In the genomic region with DNA sequence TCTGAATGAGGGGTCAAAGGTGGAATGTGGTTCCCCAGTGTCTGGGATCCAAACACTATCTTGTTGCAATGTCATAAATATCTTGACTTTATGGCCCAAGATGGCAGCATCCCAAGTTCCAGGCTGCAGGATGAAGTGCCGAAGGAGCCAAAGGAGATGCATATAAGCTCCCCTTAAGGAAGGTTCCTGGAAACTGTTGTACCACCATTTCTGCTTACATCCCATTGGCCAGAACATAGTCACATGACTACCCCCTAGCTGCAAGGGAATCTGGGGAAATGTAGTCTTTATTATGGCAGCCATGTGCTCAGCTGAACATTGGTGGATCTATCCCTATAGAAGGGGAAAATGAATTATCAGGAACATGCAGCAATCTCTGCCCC, we compare ENCODE assay signal across 9 cellular contexts. TPM values are rescaled to one million over a fixed set of nuclear protein-coding genes. Genes with fewer than 3 reads are reported as not detected.
DNase-seq lines count a peak whose midpoint lies in the region; ATAC-seq and TF ChIP-seq lines count a peak whose summit lies in the region.
"Had no signal": no experiment of that assay in that cellular context is flagged by ENCODE, and none has a peak within 500 bp of the region (broad histone marks: within the 10 kb centered on the region; RNA-seq: fewer than 3 reads in every experiment).

No MANE protein-coding gene starts in this region.

- H3K4me3 Mint-ChIP-seq in nephron progenitor cell: no peak overlapping the region
- H3K4me3 Mint-ChIP-seq: stimulated activated naive CD8-positive, alpha-beta T cell treated with anti-CD3 and anti-CD28 coated beads, Interleukin-15, Interleukin-2, amounts not matched to agents 100 ng/mL and 50 ng/mL, for 24 hours had no signal

- ATAC-seq in GM18909 (IDR thresholded peaks at IDR 0.05; ENCODE audit: poor library complexity, unreplicated experiment) (peak; percentile 16), GM18873 (IDR thresholded peaks at IDR 0.05; ENCODE audit: low FRiP score, unreplicated experiment) (no peak), HG03159 (IDR thresholded peaks at IDR 0.05; ENCODE audit: unreplicated experiment) (no peak)

- H3K4me1 Mint-ChIP-seq in nephron progenitor cell: peaks cover 74% of the 10 kb centered on the region

- peak; percentile 42 for DNase-seq in A172 (ENCODE audit: low spot score)
- peak; percentile 86 for DNase-seq in MV-4-11 (lab: John Stamatoyannopoulos, UW)
- DNase-seq in dermis blood vessel endothelial cell: peak; percentile 50
- no peak for DNase-seq in nephron progenitor cell
- no peak for DNase-seq in activated CD4-positive, CD25-positive, alpha-beta regulatory T cell treated with anti-CD3 and anti-CD28 coated beads, Interleukin-2, amount 50 U/mL, for 72 hours

- H3K9me3 Mint-ChIP-seq in nephron progenitor cell: peaks cover 20% of the 10 kb centered on the region
- H3K9me3 Mint-ChIP-seq: stimulated activated naive CD8-positive, alpha-beta T cell treated with anti-CD3 and anti-CD28 coated beads, Interleukin-15, Interleukin-2, amounts not matched to agents 100 ng/mL and 50 ng/mL, for 24 hours had no signal

- no peak for TF ChIP-seq CTCF in nephron progenitor cell (IDR thresholded peaks at IDR 0.05)

- no peak overlapping the region for H3K27ac Mint-ChIP-seq in nephron progenitor cell
- H3K27ac Mint-ChIP-seq: stimulated activated naive CD8-positive, alpha-beta T cell treated with anti-CD3 and anti-CD28 coated beads, Interleukin-15, Interleukin-2, amounts not matched to agents 100 ng/mL and 50 ng/mL, for 24 hours had no signal

- peaks cover 5% of the 10 kb centered on the region for H3K36me3 Mint-ChIP-seq in nephron progenitor cell (ENCODE audit: low read depth)

- H3K27me3 Mint-ChIP-seq in nephron progenitor cell (ENCODE audit: low read depth, poor library complexity): peaks cover 7% of the 10 kb centered on the region
- H3K27me3 Mint-ChIP-seq: stimulated activated naive CD8-positive, alpha-beta T cell treated with anti-CD3 and anti-CD28 coated beads, Interleukin-15, Interleukin-2, amounts not matched to agents 100 ng/mL and 50 ng/mL, for 24 hours had no signal

RNA-seq across cellular contexts. Expression of gene BDH1, which starts 54.3 kb away (rescaled TPM):
- 0.41 TPM in 1 of 2 replicates, not detected in the other for total RNA-seq in A172 (2014; rRNA removed; shearing (Covaris generic))
- 4.4 and 7.2 TPM in 2 replicates for total RNA-seq in dermis blood vessel endothelial cell

Comparison
In these comparisons a context has a peak if more than half of its experiments do, and no peak if none do; other contexts are left out.
1. DNase-seq: peak in A172 (single experiment), MV-4-11 (single experiment) and dermis blood vessel endothelial cell (single experiment); none in nephron progenitor cell (single experiment) and activated CD4-positive, CD25-positive, alpha-beta regulatory T cell treated with anti-CD3 and anti-CD28 coated beads, Interleukin-2, amount 50 U/mL, for 72 hours (single experiment).